Comparison of ENCODE assay signal across 17 cellular contexts in genomic region chr10:75611972-75612331, GRCh38.
DNase-seq lines count a peak whose midpoint lies in the region; ATAC-seq, FAIRE-seq and TF ChIP-seq lines count a peak whose summit lies in the region.
"Had no signal": no experiment of that assay in that cellular context is flagged by ENCODE, and none has a peak within 500 bp of the region (broad histone marks: within the 10 kb centered on the region; RNA-seq: fewer than 3 reads in every experiment).

No MANE protein-coding gene starts in this region.

- H3K27me3 Mint-ChIP-seq in dendritic cell treated with granulocyte-macrophage colony-stimulating factor and Interleukin-4, amounts not matched to agents 40 ng/mL and 50 ng/mL, for 4 days = no peaks in the 10 kb centered on the region
- no peaks in the 10 kb centered on the region for H3K27me3 Mint-ChIP-seq in progenitor cell of endocrine pancreas

- no peaks in the 10 kb centered on the region for H3K36me3 ChIP-seq in GM23248 (ENCODE audit: low read depth)
- H3K36me3 ChIP-seq: ascending aorta, suprapubic skin had no signal

- no peaks in the 10 kb centered on the region for H3F3A ChIP-seq in GM23248 (ENCODE audit: insufficient read depth)

- H3K4me2 ChIP-seq in GM23248 (ENCODE audit: unreplicated experiment) = no peak overlapping the region

- H3K9me3 ChIP-seq in GM23248 (ENCODE audit: low read depth) = no peaks in the 10 kb centered on the region
- H3K9me3 ChIP-seq: ascending aorta, Caco-2, suprapubic skin had no signal

- no peaks in the 10 kb centered on the region for H3K9me2 ChIP-seq in GM23248 (ENCODE audit: insufficient read depth)

- intact Hi-C loops in dendritic cell treated with granulocyte-macrophage colony-stimulating factor and Interleukin-4, amounts not matched to agents 40 ng/mL and 50 ng/mL, for 4 days (cut with micrococcal nuclease) = loop anchor here (5.0 kb wide), 1 partner anchor 180 kb away; the partner anchor contains the start of gene LRMDA

- no peak overlapping the region for H2AFZ ChIP-seq in GM23248

- WGBS in GM23248 (ENCODE audit: low coverage in 1 of 2, low lambda C conversion rate in 2 of 2, missing lambda C conversion rate in 2 of 2), 2 experiments = 83 to 87% methylated on average over 3 of the region's 3 CpGs

- peak overlapping the region; percentile 91 for H3K27ac Mint-ChIP-seq in dendritic cell treated with granulocyte-macrophage colony-stimulating factor and Interleukin-4, amounts not matched to agents 40 ng/mL and 50 ng/mL, for 4 days
- H3K27ac Mint-ChIP-seq in progenitor cell of endocrine pancreas = peak overlapping the region; percentile 46

- no peaks in the 10 kb centered on the region for H3K79me2 ChIP-seq in GM23248 (ENCODE audit: insufficient read depth)

- no peak overlapping the region for H3K9ac ChIP-seq in GM23248

- H3K27ac ChIP-seq in GM23248 = no peak overlapping the region
- H3K27ac ChIP-seq: suprapubic skin had no signal

- no peak for FAIRE-seq in frontal cortex (lab: Jason Lieb, UNC)
- FAIRE-seq: colon had no signal

- H3K9me3 Mint-ChIP-seq in dendritic cell treated with granulocyte-macrophage colony-stimulating factor and Interleukin-4, amounts not matched to agents 40 ng/mL and 50 ng/mL, for 4 days = no peaks in the 10 kb centered on the region
- no peaks in the 10 kb centered on the region for H3K9me3 Mint-ChIP-seq in progenitor cell of endocrine pancreas (ENCODE audit: low read depth)

- no peaks in the 10 kb centered on the region for H3K4me1 ChIP-seq in GM23248 (ENCODE audit: insufficient read depth)
- H3K4me1 ChIP-seq: Caco-2 had no signal

- H3K4me1 Mint-ChIP-seq in dendritic cell treated with granulocyte-macrophage colony-stimulating factor and Interleukin-4, amounts not matched to agents 40 ng/mL and 50 ng/mL, for 4 days (ENCODE audit: low read depth) = peaks cover 71% of the 10 kb centered on the region
- peaks cover 33% of the 10 kb centered on the region for H3K4me1 Mint-ChIP-seq in progenitor cell of endocrine pancreas (ENCODE audit: low read depth)

- no peak for TF ChIP-seq CTCF in progenitor cell of endocrine pancreas (IDR thresholded peaks at IDR 0.05; ENCODE audit: unreplicated experiment)

- H3K27me3 ChIP-seq in GM23248 (replicated peaks; ENCODE audit: insufficient read depth) = peaks cover 21% of the 10 kb centered on the region
- H3K27me3 ChIP-seq: ascending aorta, suprapubic skin had no signal

- in situ Hi-C loops in GM23248 (cut with MboI) = no loop called here

- H4K20me1 ChIP-seq in GM23248 (ENCODE audit: insufficient read depth) = no peaks in the 10 kb centered on the region

- no peak for DNase-seq in progenitor cell of endocrine pancreas (ENCODE audit: low spot score, unreplicated experiment)
- DNase-seq in HPDE6-E6E7 (ENCODE audit: extremely low spot score) = no peak
- no peak for DNase-seq in GM23248
- no peak for DNase-seq in frontal cortex (ENCODE audit: low spot score in 2 of 2)
- DNase-seq in NCI-H2227 treated with DMSO at 0.1 percent for 48 hours (lab: John Stamatoyannopoulos, UW) = no peak
- DNase-seq: Caco-2; GF-D8; left ventricle myocardium superior; NCI-H2107; NK-92 treated with Interleukin-12 subunit alpha and Interleukin-12 subunit beta, amount 100 ng/mL, for 24 hours had no signal

- no peaks in the 10 kb centered on the region for H3K36me3 Mint-ChIP-seq in dendritic cell treated with granulocyte-macrophage colony-stimulating factor and Interleukin-4, amounts not matched to agents 40 ng/mL and 50 ng/mL, for 4 days (ENCODE audit: low read depth)
- no peaks in the 10 kb centered on the region for H3K36me3 Mint-ChIP-seq in progenitor cell of endocrine pancreas (ENCODE audit: insufficient read depth)

- H3K4me3 ChIP-seq in GM23248 = no peak overlapping the region
- H3K4me3 ChIP-seq: suprapubic skin had no signal

- peak overlapping the region; percentile 4 for H3K4me3 Mint-ChIP-seq in dendritic cell treated with granulocyte-macrophage colony-stimulating factor and Interleukin-4, amounts not matched to agents 40 ng/mL and 50 ng/mL, for 4 days
- H3K4me3 Mint-ChIP-seq in progenitor cell of endocrine pancreas (ENCODE audit: low read depth) = no peak overlapping the region

- ATAC-seq in GM18511 (IDR thresholded peaks at IDR 0.05; ENCODE audit: unreplicated experiment) (peak; percentile 19), HG02678 (IDR thresholded peaks at IDR 0.05; ENCODE audit: unreplicated experiment) (peak; percentile 24)
- ATAC-seq: HCT116 had no signal
